8 cellular contexts compared by ENCODE assay signal in the genomic region with DNA sequence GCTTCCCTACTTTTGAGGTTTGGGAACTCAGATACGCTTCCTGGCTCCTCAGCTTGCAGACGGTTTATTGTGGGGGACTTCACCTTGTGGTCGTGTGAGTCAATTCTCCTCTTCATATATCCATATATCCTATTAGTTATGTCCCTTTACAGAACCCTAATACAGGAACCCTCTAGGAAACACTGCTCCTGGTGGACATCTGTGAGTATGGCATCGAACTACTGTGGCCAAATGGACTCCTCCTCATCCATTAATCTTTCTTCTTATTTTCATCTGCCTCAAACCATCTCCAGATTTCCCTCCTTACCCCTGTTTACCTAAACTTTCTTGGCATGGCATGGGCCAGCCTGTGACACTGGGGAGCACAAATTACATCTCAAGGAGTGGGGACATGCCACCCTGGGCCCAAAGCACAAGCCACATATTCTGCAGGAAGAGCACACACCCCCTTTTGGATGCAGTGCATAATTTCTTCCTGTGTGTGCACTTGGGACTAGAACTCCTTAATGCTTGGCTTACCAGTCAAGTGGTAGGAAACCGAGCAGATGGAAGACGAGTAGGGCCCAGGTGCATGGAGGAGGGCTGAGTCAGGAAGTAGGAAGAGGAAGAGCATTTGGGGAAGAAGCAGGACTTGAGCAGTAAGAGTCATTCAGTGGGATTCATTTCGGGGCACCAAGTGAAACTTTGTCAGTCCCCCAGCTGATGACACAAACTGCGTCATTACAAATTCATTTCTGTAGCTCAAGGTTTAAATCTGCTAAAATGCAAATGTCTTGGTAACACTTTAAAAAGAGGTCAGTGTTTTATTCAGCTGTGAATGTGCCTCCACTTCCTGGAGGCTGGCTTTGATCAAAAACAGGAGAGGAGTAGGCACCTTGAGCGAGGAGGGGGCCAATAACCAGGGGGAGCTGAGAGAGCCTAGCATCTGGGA.
DNase-seq lines count a peak whose midpoint lies in the region; ATAC-seq and TF ChIP-seq lines count a peak whose summit lies in the region.

No MANE protein-coding gene starts in this region.

- no peak overlapping the region for H3K4me3 ChIP-seq in CD8-positive, alpha-beta memory T cell (ENCODE audit: low read length)

- H3K4me3 Mint-ChIP-seq in chondrocyte (ENCODE audit: unreplicated experiment): no peak overlapping the region
- H3K4me3 Mint-ChIP-seq in CD8-positive, alpha-beta memory T cell: no peak overlapping the region

- no peak overlapping the region for H3K27ac ChIP-seq in CD8-positive, alpha-beta memory T cell (ENCODE audit: low read depth, low read length)

- ATAC-seq in activated naive CD4-positive, alpha-beta T cell treated with anti-CD3 and anti-CD28 coated beads, Interleukin-2, amount 50 U/mL, for 72 hours: peak; percentile 38 to 63

- peaks cover 0 to 16% of the 10 kb centered on the region in 2 donors for H3K9me3 Mint-ChIP-seq in activated naive CD4-positive, alpha-beta T cell treated with anti-CD3 and anti-CD28 coated beads, Interleukin-2, amount 50 U/mL, for 72 hours
- H3K9me3 Mint-ChIP-seq in chondrocyte (ENCODE audit: low read depth): no peaks in the 10 kb centered on the region
- peaks cover 0 to 3% (median 0%) of the 10 kb centered on the region in 5 donors for H3K9me3 Mint-ChIP-seq in CD8-positive, alpha-beta memory T cell

- no peaks in the 10 kb centered on the region for H3K27me3 ChIP-seq in CD8-positive, alpha-beta memory T cell (ENCODE audit: insufficient read depth, low read length, poor library complexity, severe bottlenecking)

- H3K27ac Mint-ChIP-seq in activated naive CD4-positive, alpha-beta T cell treated with anti-CD3 and anti-CD28 coated beads, Interleukin-2, amount 50 U/mL, for 72 hours: no peak overlapping the region
- no peak overlapping the region for H3K27ac Mint-ChIP-seq in chondrocyte (ENCODE audit: unreplicated experiment)
- peak overlapping the region in 4 of 8 donors; percentile 3 to 34 (median 20) for H3K27ac Mint-ChIP-seq in CD8-positive, alpha-beta memory T cell

- H3K4me1 Mint-ChIP-seq in chondrocyte (ENCODE audit: low read depth): peaks cover 11% of the 10 kb centered on the region
- H3K4me1 Mint-ChIP-seq in CD8-positive, alpha-beta memory T cell: peaks cover 26 to 37% (median 37%) of the 10 kb centered on the region in 3 donors

- H3K9me3 ChIP-seq in CD8-positive, alpha-beta memory T cell (ENCODE audit: low read length): no peaks in the 10 kb centered on the region

- CTCF ChIA-PET in CD8-positive, alpha-beta memory T cell (lab: Charles Lee): interaction anchor here (0.9 kb wide), 1 partner anchor 9 kb away, joined by 3 read pairs; no protein-coding TSS in a partner anchor

- H3K36me3 ChIP-seq in CD8-positive, alpha-beta memory T cell (ENCODE audit: insufficient read depth, low read length): no peaks in the 10 kb centered on the region

- POLR2A ChIA-PET in CD8-positive, alpha-beta memory T cell (lab: Charles Lee): no interaction called here

- TF ChIP-seq CTCF in chondrocyte (IDR thresholded peaks at IDR 0.05): peak; percentile 69

- H3K4me1 ChIP-seq in CD8-positive, alpha-beta memory T cell (ENCODE audit: insufficient read depth, low read length): peaks cover 27% of the 10 kb centered on the region

- H3K36me3 Mint-ChIP-seq in activated naive CD4-positive, alpha-beta T cell treated with anti-CD3 and anti-CD28 coated beads, Interleukin-2, amount 50 U/mL, for 72 hours: peaks cover 0 to 14% of the 10 kb centered on the region in 2 donors
- H3K36me3 Mint-ChIP-seq in chondrocyte (ENCODE audit: low read depth): no peaks in the 10 kb centered on the region
- H3K36me3 Mint-ChIP-seq in CD8-positive, alpha-beta memory T cell: peaks cover 0 to 2% (median 0%) of the 10 kb centered on the region in 3 donors

- no peak for DNase-seq in activated naive CD4-positive, alpha-beta T cell treated with anti-CD3 and anti-CD28 coated beads, Interleukin-2, amount 50 U/mL, for 72 hours (ENCODE audit: low spot score in 2 of 2)
- DNase-seq in activated naive CD4-positive, alpha-beta T cell treated with Interleukin-2 at 50 U/mL for 16 hours: no peak
- DNase-seq in NCI-H1694 (lab: John Stamatoyannopoulos, UW) (peak; percentile 14), chondrocyte (ENCODE audit: low spot score) (no peak), hippocampal formation (lab: John Stamatoyannopoulos, UW) (no peak), OCI-M2 (lab: John Stamatoyannopoulos, UW; ENCODE audit: unreplicated experiment) (no peak)
- DNase-seq in stimulated activated CD8-positive, alpha-beta memory T cell treated with anti-CD3 and anti-CD28 coated beads, Interleukin-4, amount 100 ng/mL, for 48 hours: peak; percentile 28
- DNase-seq in CD8-positive, alpha-beta memory T cell: no peak

- no peaks in the 10 kb centered on the region for H3K27me3 Mint-ChIP-seq in chondrocyte (ENCODE audit: low read depth)
- H3K27me3 Mint-ChIP-seq in CD8-positive, alpha-beta memory T cell: peaks cover 0 to 2% of the 10 kb centered on the region in 2 donors

Comparison
In these comparisons a context has a peak if more than half of its experiments do, and no peak if none do; other contexts are left out.
1. DNase-seq: peak in NCI-H1694 (single experiment) and stimulated activated CD8-positive, alpha-beta memory T cell treated with anti-CD3 and anti-CD28 coated beads, Interleukin-4, amount 100 ng/mL, for 48 hours (single experiment); none in activated naive CD4-positive, alpha-beta T cell treated with anti-CD3 and anti-CD28 coated beads, Interleukin-2, amount 50 U/mL, for 72 hours (0 of 2), activated naive CD4-positive, alpha-beta T cell treated with Interleukin-2 at 50 U/mL for 16 hours (single experiment), chondrocyte (single experiment), hippocampal formation (0 of 2), OCI-M2 (single experiment) and CD8-positive, alpha-beta memory T cell (0 of 5).